In genomic region chr15:69302929-69303328, GRCh38 we compare ENCODE assay signal across 30 cellular contexts. TPM values are rescaled to one million over a fixed set of nuclear protein-coding genes. Genes with fewer than 3 reads are reported as not detected.
"Had no signal": no experiment of that assay in that cellular context is flagged by ENCODE, and none has a peak within 500 bp of the region (broad histone marks: within the 10 kb centered on the region; RNA-seq: fewer than 3 reads in every experiment).

No MANE protein-coding gene starts in this region.

- H3K4me3 ChIP-seq: ascending aorta, hepatocyte, left ventricle myocardium inferior, right lobe of liver, skin epidermis, tibial artery had no signal

- H3K36me3 ChIP-seq: ascending aorta, brain microvascular endothelial cell, left ventricle myocardium inferior, right lobe of liver, tibial artery had no signal

- DNase-seq: activated CD4-positive, alpha-beta memory T cell treated with anti-CD3 and anti-CD28 coated beads, Interleukin-2, amount 10 ng/mL, durations not matched to agents 7 days and 5 days; activated CD4-positive, alpha-beta T cell treated with anti-CD3 and anti-CD28 coated beads, Interleukin-2, amount 10 ng/mL, durations not matched to agents 24 days and 14 days; activated gamma-delta T cell; activated T-cell treated with anti-CD3 and anti-CD28 coated beads for 4 hours; brain microvascular endothelial cell; effector memory CD8-positive, alpha-beta T cell; glutamatergic neuron; immature natural killer cell; kidney glomerular epithelial cell; left ventricle myocardium inferior; midbrain; occipital lobe; right lobe of liver; stimulated activated CD4-positive, alpha-beta T cell treated with anti-CD3 and anti-CD28 coated beads, Interleukin-1b, Interleukin-23, amount 100 ng/mL, for 48 hours; tibial artery had no signal

- ATAC-seq: activated CD4-positive, CD25-positive, alpha-beta regulatory T cell treated with anti-CD3 and anti-CD28 coated beads, Interleukin-2, amount 50 U/mL, for 24 hours; effector memory CD8-positive, alpha-beta T cell; esophagus mucosa; right lobe of liver had no signal

- H3K9me3 Mint-ChIP-seq: activated CD4-positive, alpha-beta memory T cell treated with anti-CD3 and anti-CD28 coated beads, Interleukin-2, amount 10 ng/mL, durations not matched to agents 7 days and 5 days; activated CD4-positive, alpha-beta T cell treated with anti-CD3 and anti-CD28 coated beads, Interleukin-2, amount 10 ng/mL, durations not matched to agents 24 days and 14 days; activated naive CD4-positive, alpha-beta T cell treated with anti-CD3 and anti-CD28 coated beads, Interleukin-2, amount 50 U/mL, for 24 hours; central memory CD8-positive, alpha-beta T cell; effector memory CD8-positive, alpha-beta T cell; immature natural killer cell; stimulated activated naive CD8-positive, alpha-beta T cell treated with anti-CD3 and anti-CD28 coated beads, Interleukin-15, Interleukin-2, amounts not matched to agents 100 ng/mL and 50 ng/mL, for 24 hours had no signal

- H2AFZ ChIP-seq: hepatocyte had no signal

- H3K27me3 ChIP-seq: brain microvascular endothelial cell had no signal

- H3K27ac ChIP-seq: ascending aorta, brain microvascular endothelial cell, left ventricle myocardium inferior, right lobe of liver, tibial artery, VCaP had no signal

- H3K4me2 ChIP-seq: hepatocyte had no signal

- H3K27ac Mint-ChIP-seq: activated CD4-positive, alpha-beta memory T cell treated with anti-CD3 and anti-CD28 coated beads, Interleukin-2, amount 10 ng/mL, durations not matched to agents 7 days and 5 days; activated CD4-positive, alpha-beta T cell treated with anti-CD3 and anti-CD28 coated beads, Interleukin-2, amount 10 ng/mL, durations not matched to agents 24 days and 14 days; activated naive CD4-positive, alpha-beta T cell treated with anti-CD3 and anti-CD28 coated beads, Interleukin-2, amount 50 U/mL, for 24 hours; effector memory CD8-positive, alpha-beta T cell; immature natural killer cell; stimulated activated naive CD8-positive, alpha-beta T cell treated with anti-CD3 and anti-CD28 coated beads, Interleukin-15, Interleukin-2, amounts not matched to agents 100 ng/mL and 50 ng/mL, for 24 hours had no signal

- H3K9me3 ChIP-seq: ascending aorta, left ventricle myocardium inferior, right lobe of liver, tibial artery had no signal

- H3K36me3 Mint-ChIP-seq: activated naive CD4-positive, alpha-beta T cell treated with anti-CD3 and anti-CD28 coated beads, Interleukin-2, amount 50 U/mL, for 24 hours had no signal

- FAIRE-seq: colon, frontal cortex had no signal

- H3K4me3 Mint-ChIP-seq: activated CD4-positive, alpha-beta memory T cell treated with anti-CD3 and anti-CD28 coated beads, Interleukin-2, amount 10 ng/mL, durations not matched to agents 7 days and 5 days; activated CD4-positive, alpha-beta T cell treated with anti-CD3 and anti-CD28 coated beads, Interleukin-2, amount 10 ng/mL, durations not matched to agents 24 days and 14 days; activated naive CD4-positive, alpha-beta T cell treated with anti-CD3 and anti-CD28 coated beads, Interleukin-2, amount 50 U/mL, for 24 hours; central memory CD8-positive, alpha-beta T cell; effector memory CD8-positive, alpha-beta T cell; immature natural killer cell; nephron; stimulated activated naive CD8-positive, alpha-beta T cell treated with anti-CD3 and anti-CD28 coated beads, Interleukin-15, Interleukin-2, amounts not matched to agents 100 ng/mL and 50 ng/mL, for 24 hours had no signal

- H3K4me1 Mint-ChIP-seq: activated CD4-positive, alpha-beta memory T cell treated with anti-CD3 and anti-CD28 coated beads, Interleukin-2, amount 10 ng/mL, durations not matched to agents 7 days and 5 days had no signal

- H3K79me2 ChIP-seq: hepatocyte had no signal

RNA-seq across cellular contexts. Expression of gene PAQR5, which starts 4.2 kb away (rescaled TPM):
- total RNA-seq: activated CD4-positive, alpha-beta memory T cell treated with anti-CD3 and anti-CD28 coated beads, Interleukin-2, amount 10 ng/mL, durations not matched to agents 7 days and 5 days; activated CD4-positive, alpha-beta T cell treated with anti-CD3 and anti-CD28 coated beads, Interleukin-2, amount 10 ng/mL, durations not matched to agents 24 days and 14 days; dermis microvascular lymphatic vessel endothelial cell; lung microvascular endothelial cell; T-helper 2 cell treated with Interferon-gamma antibody and Interleukin-4, amounts not matched to agents 100 ng/mL and 5 ng/mL, for 36 hours had no signal
- polyA plus RNA-seq: immature natural killer cell had no signal
